In genomic region chr19:12065100-12065538, GRCh38 we compare ENCODE assay signal across 7 cellular contexts. TPM values are rescaled to one million over a fixed set of nuclear protein-coding genes. Genes with fewer than 3 reads are reported as not detected.
DNase-seq lines count a peak whose midpoint lies in the region; ATAC-seq and TF ChIP-seq lines count a peak whose summit lies in the region.

No MANE protein-coding gene starts in this region.

- no peak overlapping the region for H3K9ac ChIP-seq in HUES6 (ENCODE audit: low read length)

- H3K27me3 ChIP-seq in HUES6 (ENCODE audit: control insufficient read depth, insufficient read depth, low read length) (no peaks in the 10 kb centered on the region), adrenal gland (no peaks in the 10 kb centered on the region)

- DNase-seq in GM13976 (ENCODE audit: low spot score): peak; percentile 37
- peak in 6 of 7 donors; percentile 33 to 65 (median 48) for DNase-seq in adrenal gland
- DNase-seq in left ventricle myocardium superior: no peak
- DNase-seq in pons (ENCODE audit: low spot score): peak; percentile 40
- DNase-seq in SHP77 (lab: John Stamatoyannopoulos, UW): no peak
- no peak for DNase-seq in NCI-H524 (lab: John Stamatoyannopoulos, UW)

- H3K36me3 ChIP-seq in HUES6 (ENCODE audit: control insufficient read depth, insufficient read depth, low read length) (no peaks in the 10 kb centered on the region; the same call in 1 of the 2 replicates), adrenal gland (replicated peaks in 1 of 2) (no peaks in the 10 kb centered on the region)

- in situ Hi-C loops in GM13976 (cut with MboI; ENCODE audit: low sequenced_read_pairs, unreplicated experiment): no loop called here

- H3K27ac ChIP-seq in HUES6 (ENCODE audit: low read depth, low read length): peak overlapping the region; percentile 47; the same call in 1 of the 2 replicates
- H3K27ac ChIP-seq in adrenal gland: peak overlapping the region; percentile 54 to 98 (median 84)

- H3K4me1 ChIP-seq in HUES6 (ENCODE audit: control insufficient read depth, insufficient read depth, low read length): no peaks in the 10 kb centered on the region
- peaks cover 8 to 16% of the 10 kb centered on the region in 2 donors for H3K4me1 ChIP-seq in adrenal gland (replicated peaks in 1 of 2)

- H3K9me3 ChIP-seq in HUES6 (ENCODE audit: control insufficient read depth, insufficient read depth, low read depth, low read length): peaks cover 39% of the 10 kb centered on the region
- H3K9me3 ChIP-seq in adrenal gland (replicated peaks in 1 of 3): peaks cover 0 to 4% (median 0%) of the 10 kb centered on the region in 3 donors

- intact Hi-C loops in adrenal gland (cut with DNase I): no loop called here
- intact Hi-C loops in left ventricle myocardium superior (cut with micrococcal nuclease): no loop called here

- 4 to 9% (median 7%) methylated on average over 7 to 23 of the region's 23 CpGs for WGBS in adrenal gland, 4 donors

- peak overlapping the region; percentile 83; the same call in 1 of the 2 replicates for H3K4me3 ChIP-seq in HUES6 (ENCODE audit: low read depth, low read length)
- peak overlapping the region; percentile 40 to 88 (median 78) for H3K4me3 ChIP-seq in adrenal gland

- peak; percentile 67 for ATAC-seq in left ventricle myocardium superior

- TF ChIP-seq CTCF in GM13976 (IDR thresholded peaks at IDR 0.05; ENCODE audit: borderline replicate concordance, control extremely low read depth, extremely low read depth, insufficient read depth, missing control alignments): no peak
- TF ChIP-seq CTCF in adrenal gland (IDR thresholded peaks at IDR 0.05): no peak

- TF ChIP-seq POLR2A in adrenal gland (IDR thresholded peaks at IDR 0.05): no peak

RNA-seq across cellular contexts. Expression of gene ZNF844, which starts 0.6 kb away (rescaled TPM):
- total RNA-seq in adrenal gland (10 to 100 TPM in 3 of 8 donors, 1 to 10 TPM in 5; 5.2 to 14.4 (median 9.9) TPM), left ventricle myocardium superior (14.9 TPM)
- polyA plus RNA-seq in adrenal gland: 10 to 100 TPM in 1 of 3 donors, 1 to 10 TPM in 2; 1.2 to 11.2 (median 2.2) TPM

RNA-seq across cellular contexts. Expression of gene ZNF878, which starts 12.4 kb away (rescaled TPM):
- total RNA-seq in adrenal gland: under 1 TPM in 7 of 8 donors, not detected in 1; 0.25 to 0.68 (median 0.28) TPM
- under 1 TPM; 0.20 to 0.32 (median 0.24) TPM for polyA plus RNA-seq in adrenal gland
- 0.32 TPM for total RNA-seq in left ventricle myocardium superior

RNA-seq across cellular contexts. Expression of gene ZNF433, which starts 29.6 kb away (rescaled TPM):
- total RNA-seq in adrenal gland: 10 to 100 TPM in 1 of 8 donors, 1 to 10 TPM in 7; 3.1 to 21.7 (median 4.2) TPM
- polyA plus RNA-seq in adrenal gland: 10 to 100 TPM in 1 of 3 donors, 1 to 10 TPM in 2; 6.5 to 12.3 (median 7.2) TPM
- 3.1 TPM for total RNA-seq in left ventricle myocardium superior

Comparison
In these comparisons a context has a peak if more than half of its experiments do, and no peak if none do; other contexts are left out.
1. DNase-seq: peak in GM13976 (single experiment), adrenal gland (6 of 7) and pons (single experiment); none in left ventricle myocardium superior (single experiment), SHP77 (0 of 2) and NCI-H524 (0 of 2).